1 cellular context compared by ENCODE assay signal in the genomic region with DNA sequence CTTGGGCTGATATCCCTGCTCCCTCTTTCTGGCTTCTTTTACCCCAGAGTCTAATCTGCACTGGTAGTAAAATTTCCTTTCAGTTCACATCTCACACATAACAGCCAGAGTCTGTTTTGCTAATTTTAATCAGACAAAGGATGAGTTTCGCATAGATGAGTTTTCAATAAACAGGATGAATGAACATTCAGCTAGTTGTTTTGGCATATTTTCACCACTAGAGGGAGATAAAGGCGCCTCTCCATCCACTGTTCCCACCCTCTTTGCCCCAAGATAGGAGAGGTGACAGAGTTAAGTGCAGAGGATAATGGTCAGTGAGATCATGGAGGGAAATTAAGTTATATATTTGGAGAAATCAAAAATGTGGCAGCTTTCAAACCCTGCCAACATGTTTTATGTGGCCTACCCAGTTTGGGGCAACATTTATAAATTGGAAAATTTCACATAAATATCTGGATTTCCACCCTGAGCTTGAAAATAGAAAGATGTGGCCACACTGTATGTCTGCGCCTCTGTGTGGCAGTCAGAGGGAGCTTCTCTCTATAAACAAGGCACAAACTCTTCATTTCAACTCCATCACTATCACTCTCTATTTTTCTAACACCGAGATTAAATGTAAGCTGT.
TF ChIP-seq lines count a peak whose summit lies in the region.

No MANE protein-coding gene starts in this region.

TF ChIP-seq in HCT116, 20 proteins besides CTCF, POLR2A, EP300 and RAD21 (continued from another document):
- no peak for TF ChIP-seq ZBTB33 (IDR thresholded peaks at IDR 0.05; ENCODE audit: extremely low read depth, insufficient replicate concordance, low read length)
- no peak for TF ChIP-seq TCF7L2 (IDR thresholded peaks at IDR 0.05; ENCODE audit: borderline replicate concordance, extremely low read depth, insufficient read depth, insufficient read length)
- TF ChIP-seq YY1 (IDR thresholded peaks at IDR 0.05; ENCODE audit: extremely low read depth, insufficient replicate concordance, low read depth, low read length) = no peak
- TF ChIP-seq CEBPB (IDR thresholded peaks at IDR 0.05; ENCODE audit: low read depth) = no peak
- no peak for TF ChIP-seq SIN3A (IDR thresholded peaks at IDR 0.05; ENCODE audit: low read depth)
